Comparison of ENCODE assay signal across 1 cellular context in the genomic region with DNA sequence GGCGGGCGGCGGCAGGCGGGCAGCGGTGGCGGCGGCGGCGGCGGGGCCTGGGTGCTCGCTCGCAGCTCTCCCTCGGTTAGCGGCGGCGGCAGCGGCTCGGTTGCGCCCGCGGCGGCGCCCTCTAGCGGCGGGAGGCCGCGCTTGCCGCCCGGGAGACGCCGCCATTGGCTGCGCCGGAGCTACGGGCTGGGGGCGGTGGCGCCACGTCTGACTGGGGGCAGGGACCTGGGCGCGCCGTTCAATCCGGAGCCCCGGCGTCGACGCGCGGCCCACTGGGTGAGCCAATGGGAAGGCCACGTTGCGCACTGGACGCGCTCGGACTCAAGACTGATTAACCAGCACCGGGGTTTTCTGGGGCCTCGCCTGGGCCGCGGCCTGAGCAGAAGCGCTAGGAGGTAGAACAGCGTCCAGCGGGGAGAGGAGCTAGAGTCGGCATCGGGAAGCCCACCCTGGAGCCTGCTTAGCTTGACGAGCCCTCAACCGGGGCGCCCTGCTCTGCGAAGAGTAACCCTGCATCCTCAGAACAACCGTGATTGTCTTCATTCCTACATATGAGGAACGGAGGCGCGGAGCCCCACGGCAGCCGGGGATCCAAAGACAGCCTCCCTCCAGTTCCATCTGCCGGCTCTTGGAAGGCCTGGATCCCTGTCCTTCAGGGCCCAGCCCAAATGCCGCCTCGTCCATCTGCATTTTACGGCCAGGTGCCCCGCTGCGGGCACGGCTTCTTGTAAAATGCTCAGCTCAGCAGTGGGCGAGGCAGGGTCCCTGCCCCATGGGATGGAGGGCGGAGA.
A peak's percentile ranks its signal among the peaks of the same experiment; 100 is the strongest.
TF ChIP-seq lines count a peak whose summit lies in the region.

A gene with protein sequence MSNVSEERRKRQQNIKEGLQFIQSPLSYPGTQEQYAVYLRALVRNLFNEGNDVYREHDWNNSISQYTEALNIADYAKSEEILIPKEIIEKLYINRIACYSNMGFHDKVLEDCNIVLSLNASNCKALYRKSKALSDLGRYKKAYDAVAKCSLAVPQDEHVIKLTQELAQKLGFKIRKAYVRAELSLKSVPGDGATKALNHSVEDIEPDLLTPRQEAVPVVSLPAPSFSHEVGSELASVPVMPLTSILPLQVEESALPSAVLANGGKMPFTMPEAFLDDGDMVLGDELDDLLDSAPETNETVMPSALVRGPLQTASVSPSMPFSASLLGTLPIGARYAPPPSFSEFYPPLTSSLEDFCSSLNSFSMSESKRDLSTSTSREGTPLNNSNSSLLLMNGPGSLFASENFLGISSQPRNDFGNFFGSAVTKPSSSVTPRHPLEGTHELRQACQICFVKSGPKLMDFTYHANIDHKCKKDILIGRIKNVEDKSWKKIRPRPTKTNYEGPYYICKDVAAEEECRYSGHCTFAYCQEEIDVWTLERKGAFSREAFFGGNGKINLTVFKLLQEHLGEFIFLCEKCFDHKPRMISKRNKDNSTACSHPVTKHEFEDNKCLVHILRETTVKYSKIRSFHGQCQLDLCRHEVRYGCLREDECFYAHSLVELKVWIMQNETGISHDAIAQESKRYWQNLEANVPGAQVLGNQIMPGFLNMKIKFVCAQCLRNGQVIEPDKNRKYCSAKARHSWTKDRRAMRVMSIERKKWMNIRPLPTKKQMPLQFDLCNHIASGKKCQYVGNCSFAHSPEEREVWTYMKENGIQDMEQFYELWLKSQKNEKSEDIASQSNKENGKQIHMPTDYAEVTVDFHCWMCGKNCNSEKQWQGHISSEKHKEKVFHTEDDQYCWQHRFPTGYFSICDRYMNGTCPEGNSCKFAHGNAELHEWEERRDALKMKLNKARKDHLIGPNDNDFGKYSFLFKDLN (minus strand): TSS at position 93 of the 791 bp plus-strand sequence. CDS start 14,904 bp downstream, outside the sequence.

TF ChIP-seq in HEK293, 187 proteins besides CTCF, POLR2A, EP300 and RAD21 (continued from another document):
- TF ChIP-seq, protein P1, sequence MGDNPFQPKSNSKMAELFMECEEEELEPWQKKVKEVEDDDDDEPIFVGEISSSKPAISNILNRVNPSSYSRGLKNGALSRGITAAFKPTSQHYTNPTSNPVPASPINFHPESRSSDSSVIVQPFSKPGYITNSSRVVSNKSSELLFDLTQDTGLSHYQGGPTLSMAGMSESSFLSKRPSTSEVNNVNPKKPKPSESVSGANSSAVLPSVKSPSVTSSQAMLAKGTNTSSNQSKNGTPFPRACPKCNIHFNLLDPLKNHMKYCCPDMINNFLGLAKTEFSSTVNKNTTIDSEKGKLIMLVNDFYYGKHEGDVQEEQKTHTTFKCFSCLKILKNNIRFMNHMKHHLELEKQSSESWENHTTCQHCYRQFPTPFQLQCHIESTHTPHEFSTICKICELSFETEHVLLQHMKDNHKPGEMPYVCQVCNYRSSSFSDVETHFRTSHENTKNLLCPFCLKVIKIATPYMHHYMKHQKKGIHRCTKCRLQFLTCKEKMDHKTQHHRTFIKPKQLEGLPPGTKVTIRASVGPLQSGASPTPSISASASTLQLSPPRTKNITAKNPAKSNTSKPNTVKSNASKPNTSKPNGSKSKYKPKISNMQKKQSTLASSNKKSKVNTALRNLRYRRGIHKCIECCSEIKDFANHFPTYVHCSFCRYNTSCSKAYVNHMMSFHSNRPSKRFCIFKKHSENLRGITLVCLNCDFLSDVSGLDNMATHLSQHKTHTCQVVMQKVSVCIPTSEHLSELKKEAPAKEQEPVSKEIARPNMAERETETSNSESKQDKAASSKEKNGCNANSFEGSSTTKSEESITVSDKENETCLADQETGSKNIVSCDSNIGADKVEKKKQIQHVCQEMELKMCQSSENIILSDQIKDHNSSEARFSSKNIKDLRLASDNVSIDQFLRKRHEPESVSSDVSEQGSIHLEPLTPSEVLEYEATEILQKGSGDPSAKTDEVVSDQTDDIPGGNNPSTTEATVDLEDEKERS (tag by site-specific recombination; IDR thresholded peaks at IDR 0.05): no peak
- TF ChIP-seq, protein P2, sequence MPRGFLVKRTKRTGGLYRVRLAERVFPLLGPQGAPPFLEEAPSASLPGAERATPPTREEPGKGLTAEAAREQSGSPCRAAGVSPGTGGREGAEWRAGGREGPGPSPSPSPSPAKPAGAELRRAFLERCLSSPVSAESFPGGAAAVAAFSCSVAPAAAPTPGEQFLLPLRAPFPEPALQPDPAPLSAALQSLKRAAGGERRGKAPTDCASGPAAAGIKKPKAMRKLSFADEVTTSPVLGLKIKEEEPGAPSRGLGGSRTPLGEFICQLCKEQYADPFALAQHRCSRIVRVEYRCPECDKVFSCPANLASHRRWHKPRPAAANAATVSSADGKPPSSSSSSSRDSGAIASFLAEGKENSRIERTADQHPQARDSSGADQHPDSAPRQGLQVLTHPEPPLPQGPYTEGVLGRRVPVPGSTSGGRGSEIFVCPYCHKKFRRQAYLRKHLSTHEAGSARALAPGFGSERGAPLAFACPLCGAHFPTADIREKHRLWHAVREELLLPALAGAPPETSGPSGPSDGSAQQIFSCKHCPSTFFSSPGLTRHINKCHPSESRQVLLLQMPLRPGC (tag by site-specific recombination; IDR thresholded peaks at IDR 0.05): peak; percentile 39; the same call in 1 of the 2 replicates
- TF ChIP-seq ZSCAN23 (tag by site-specific recombination; IDR thresholded peaks at IDR 0.05): no peak
- no peak for TF ChIP-seq ZNF701 (tag by site-specific recombination; IDR thresholded peaks at IDR 0.05)
- no peak for TF ChIP-seq OSR2 (tag by site-specific recombination; IDR thresholded peaks at IDR 0.05)
- TF ChIP-seq, protein P3, sequence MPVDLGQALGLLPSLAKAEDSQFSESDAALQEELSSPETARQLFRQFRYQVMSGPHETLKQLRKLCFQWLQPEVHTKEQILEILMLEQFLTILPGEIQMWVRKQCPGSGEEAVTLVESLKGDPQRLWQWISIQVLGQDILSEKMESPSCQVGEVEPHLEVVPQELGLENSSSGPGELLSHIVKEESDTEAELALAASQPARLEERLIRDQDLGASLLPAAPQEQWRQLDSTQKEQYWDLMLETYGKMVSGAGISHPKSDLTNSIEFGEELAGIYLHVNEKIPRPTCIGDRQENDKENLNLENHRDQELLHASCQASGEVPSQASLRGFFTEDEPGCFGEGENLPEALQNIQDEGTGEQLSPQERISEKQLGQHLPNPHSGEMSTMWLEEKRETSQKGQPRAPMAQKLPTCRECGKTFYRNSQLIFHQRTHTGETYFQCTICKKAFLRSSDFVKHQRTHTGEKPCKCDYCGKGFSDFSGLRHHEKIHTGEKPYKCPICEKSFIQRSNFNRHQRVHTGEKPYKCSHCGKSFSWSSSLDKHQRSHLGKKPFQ (tag by site-specific recombination; IDR thresholded peaks at IDR 0.05): no peak; the same call in 1 of the 2 replicates
- TF ChIP-seq, protein P4, sequence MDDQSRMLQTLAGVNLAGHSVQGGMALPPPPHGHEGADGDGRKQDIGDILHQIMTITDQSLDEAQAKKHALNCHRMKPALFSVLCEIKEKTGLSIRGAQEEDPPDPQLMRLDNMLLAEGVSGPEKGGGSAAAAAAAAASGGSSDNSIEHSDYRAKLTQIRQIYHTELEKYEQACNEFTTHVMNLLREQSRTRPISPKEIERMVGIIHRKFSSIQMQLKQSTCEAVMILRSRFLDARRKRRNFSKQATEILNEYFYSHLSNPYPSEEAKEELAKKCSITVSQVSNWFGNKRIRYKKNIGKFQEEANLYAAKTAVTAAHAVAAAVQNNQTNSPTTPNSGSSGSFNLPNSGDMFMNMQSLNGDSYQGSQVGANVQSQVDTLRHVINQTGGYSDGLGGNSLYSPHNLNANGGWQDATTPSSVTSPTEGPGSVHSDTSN (CRISPR knock-in tag; IDR thresholded peaks at IDR 0.05): no peak
- no peak for TF ChIP-seq ZNF140 (tag by site-specific recombination; IDR thresholded peaks at IDR 0.05)
- TF ChIP-seq ZBTB48 (tag by site-specific recombination; IDR thresholded peaks at IDR 0.05): no peak; the same call in 1 of the 2 replicates
- no peak; the same call in 1 of the 2 replicates for TF ChIP-seq ZNF664 (tag by site-specific recombination; IDR thresholded peaks at IDR 0.05)
- TF ChIP-seq, protein P5, sequence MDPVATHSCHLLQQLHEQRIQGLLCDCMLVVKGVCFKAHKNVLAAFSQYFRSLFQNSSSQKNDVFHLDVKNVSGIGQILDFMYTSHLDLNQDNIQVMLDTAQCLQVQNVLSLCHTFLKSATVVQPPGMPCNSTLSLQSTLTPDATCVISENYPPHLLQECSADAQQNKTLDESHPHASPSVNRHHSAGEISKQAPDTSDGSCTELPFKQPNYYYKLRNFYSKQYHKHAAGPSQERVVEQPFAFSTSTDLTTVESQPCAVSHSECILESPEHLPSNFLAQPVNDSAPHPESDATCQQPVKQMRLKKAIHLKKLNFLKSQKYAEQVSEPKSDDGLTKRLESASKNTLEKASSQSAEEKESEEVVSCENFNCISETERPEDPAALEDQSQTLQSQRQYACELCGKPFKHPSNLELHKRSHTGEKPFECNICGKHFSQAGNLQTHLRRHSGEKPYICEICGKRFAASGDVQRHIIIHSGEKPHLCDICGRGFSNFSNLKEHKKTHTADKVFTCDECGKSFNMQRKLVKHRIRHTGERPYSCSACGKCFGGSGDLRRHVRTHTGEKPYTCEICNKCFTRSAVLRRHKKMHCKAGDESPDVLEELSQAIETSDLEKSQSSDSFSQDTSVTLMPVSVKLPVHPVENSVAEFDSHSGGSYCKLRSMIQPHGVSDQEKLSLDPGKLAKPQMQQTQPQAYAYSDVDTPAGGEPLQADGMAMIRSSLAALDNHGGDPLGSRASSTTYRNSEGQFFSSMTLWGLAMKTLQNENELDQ (tag by site-specific recombination; IDR thresholded peaks at IDR 0.05; ENCODE audit: low read depth): no peak
- TF ChIP-seq OVOL3 (tag by site-specific recombination; IDR thresholded peaks at IDR 0.05): no peak
- TF ChIP-seq, protein P6, sequence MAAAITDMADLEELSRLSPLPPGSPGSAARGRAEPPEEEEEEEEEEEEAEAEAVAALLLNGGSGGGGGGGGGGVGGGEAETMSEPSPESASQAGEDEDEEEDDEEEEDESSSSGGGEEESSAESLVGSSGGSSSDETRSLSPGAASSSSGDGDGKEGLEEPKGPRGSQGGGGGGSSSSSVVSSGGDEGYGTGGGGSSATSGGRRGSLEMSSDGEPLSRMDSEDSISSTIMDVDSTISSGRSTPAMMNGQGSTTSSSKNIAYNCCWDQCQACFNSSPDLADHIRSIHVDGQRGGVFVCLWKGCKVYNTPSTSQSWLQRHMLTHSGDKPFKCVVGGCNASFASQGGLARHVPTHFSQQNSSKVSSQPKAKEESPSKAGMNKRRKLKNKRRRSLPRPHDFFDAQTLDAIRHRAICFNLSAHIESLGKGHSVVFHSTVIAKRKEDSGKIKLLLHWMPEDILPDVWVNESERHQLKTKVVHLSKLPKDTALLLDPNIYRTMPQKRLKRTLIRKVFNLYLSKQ (tag by site-specific recombination; IDR thresholded peaks at IDR 0.05; ENCODE audit: borderline replicate concordance): no peak
- TF ChIP-seq ZEB2 (tag by site-specific recombination; IDR thresholded peaks at IDR 0.05): peak; percentile 91
- TF ChIP-seq, protein P7, sequence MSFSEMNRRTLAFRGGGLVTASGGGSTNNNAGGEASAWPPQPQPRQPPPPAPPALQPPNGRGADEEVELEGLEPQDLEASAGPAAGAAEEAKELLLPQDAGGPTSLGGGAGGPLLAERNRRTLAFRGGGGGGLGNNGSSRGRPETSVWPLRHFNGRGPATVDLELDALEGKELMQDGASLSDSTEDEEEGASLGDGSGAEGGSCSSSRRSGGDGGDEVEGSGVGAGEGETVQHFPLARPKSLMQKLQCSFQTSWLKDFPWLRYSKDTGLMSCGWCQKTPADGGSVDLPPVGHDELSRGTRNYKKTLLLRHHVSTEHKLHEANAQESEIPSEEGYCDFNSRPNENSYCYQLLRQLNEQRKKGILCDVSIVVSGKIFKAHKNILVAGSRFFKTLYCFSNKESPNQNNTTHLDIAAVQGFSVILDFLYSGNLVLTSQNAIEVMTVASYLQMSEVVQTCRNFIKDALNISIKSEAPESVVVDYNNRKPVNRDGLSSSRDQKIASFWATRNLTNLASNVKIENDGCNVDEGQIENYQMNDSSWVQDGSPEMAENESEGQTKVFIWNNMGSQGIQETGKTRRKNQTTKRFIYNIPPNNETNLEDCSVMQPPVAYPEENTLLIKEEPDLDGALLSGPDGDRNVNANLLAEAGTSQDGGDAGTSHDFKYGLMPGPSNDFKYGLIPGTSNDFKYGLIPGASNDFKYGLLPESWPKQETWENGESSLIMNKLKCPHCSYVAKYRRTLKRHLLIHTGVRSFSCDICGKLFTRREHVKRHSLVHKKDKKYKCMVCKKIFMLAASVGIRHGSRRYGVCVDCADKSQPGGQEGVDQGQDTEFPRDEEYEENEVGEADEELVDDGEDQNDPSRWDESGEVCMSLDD (tag by site-specific recombination; IDR thresholded peaks at IDR 0.05): no peak
- TF ChIP-seq, protein P8, sequence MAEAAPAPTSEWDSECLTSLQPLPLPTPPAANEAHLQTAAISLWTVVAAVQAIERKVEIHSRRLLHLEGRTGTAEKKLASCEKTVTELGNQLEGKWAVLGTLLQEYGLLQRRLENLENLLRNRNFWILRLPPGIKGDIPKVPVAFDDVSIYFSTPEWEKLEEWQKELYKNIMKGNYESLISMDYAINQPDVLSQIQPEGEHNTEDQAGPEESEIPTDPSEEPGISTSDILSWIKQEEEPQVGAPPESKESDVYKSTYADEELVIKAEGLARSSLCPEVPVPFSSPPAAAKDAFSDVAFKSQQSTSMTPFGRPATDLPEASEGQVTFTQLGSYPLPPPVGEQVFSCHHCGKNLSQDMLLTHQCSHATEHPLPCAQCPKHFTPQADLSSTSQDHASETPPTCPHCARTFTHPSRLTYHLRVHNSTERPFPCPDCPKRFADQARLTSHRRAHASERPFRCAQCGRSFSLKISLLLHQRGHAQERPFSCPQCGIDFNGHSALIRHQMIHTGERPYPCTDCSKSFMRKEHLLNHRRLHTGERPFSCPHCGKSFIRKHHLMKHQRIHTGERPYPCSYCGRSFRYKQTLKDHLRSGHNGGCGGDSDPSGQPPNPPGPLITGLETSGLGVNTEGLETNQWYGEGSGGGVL (tag by site-specific recombination; IDR thresholded peaks at IDR 0.05): no peak
